Comparison of ENCODE assay signal across 11 cellular contexts in genomic region chr15:96585634-96586386, GRCh38.
A peak's percentile ranks its signal among the peaks of the same experiment; 100 is the strongest.
DNase-seq lines count a peak whose midpoint lies in the region; ATAC-seq, FAIRE-seq and TF ChIP-seq lines count a peak whose summit lies in the region.
"Had no signal": no experiment of that assay in that cellular context is flagged by ENCODE, and none has a peak within 500 bp of the region (broad histone marks: within the 10 kb centered on the region; RNA-seq: fewer than 3 reads in every experiment).

No MANE protein-coding gene starts in this region.

- H3K9me3 ChIP-seq in mesenchymal stem cell (ENCODE audit: control insufficient read depth, low read length), result no peaks in the 10 kb centered on the region
- H3K9me3 ChIP-seq: body of pancreas had no signal

- no peak for TF ChIP-seq POLR2A in H54 (IDR thresholded peaks at IDR 0.05; ENCODE audit: low read depth, low read length)

- H2BK12ac ChIP-seq in mesenchymal stem cell (ENCODE audit: low read length in 2 of 2), result no peak overlapping the region

- no peak overlapping the region for H3K4me2 ChIP-seq in mesenchymal stem cell (ENCODE audit: low read length, poor library complexity, severe bottlenecking)

- no peak overlapping the region for H3K9ac ChIP-seq in mesenchymal stem cell (ENCODE audit: low read length)

- H3K36me3 ChIP-seq in mesenchymal stem cell (ENCODE audit: control insufficient read depth in 1 of 2, insufficient read depth in 2 of 2, low read depth in 1 of 2, low read length in 2 of 2), result no peaks in the 10 kb centered on the region

- H3K4me1 ChIP-seq in mesenchymal stem cell (ENCODE audit: control insufficient read depth, insufficient read depth, low read depth, low read length), result no peaks in the 10 kb centered on the region
- H3K4me1 ChIP-seq: body of pancreas had no signal

- no peak overlapping the region for H3K14ac ChIP-seq in mesenchymal stem cell (ENCODE audit: low read length in 2 of 2)

- no peak overlapping the region for H4K8ac ChIP-seq in mesenchymal stem cell (ENCODE audit: low read length)

- in situ Hi-C loops in SK-MEL-5 (cut with HindIII; ENCODE audit: low pct_unique_long_range_greater_than_20kb, low sequenced_read_pairs), result no loop called here

- FAIRE-seq in HTR-8/SVneo (lab: Jason Lieb, UNC) (no peak), H54 (lab: Jason Lieb, UNC) (no peak)
- FAIRE-seq: urothelium cell line had no signal

- no peak overlapping the region for H3K18ac ChIP-seq in mesenchymal stem cell (ENCODE audit: low read depth in 1 of 2, low read length in 2 of 2)

- no peak overlapping the region for H2BK5ac ChIP-seq in mesenchymal stem cell (ENCODE audit: low read depth, low read length, poor library complexity, severe bottlenecking)

- H3K79me1 ChIP-seq in mesenchymal stem cell (replicated peaks; ENCODE audit: low read length, poor library complexity, severe bottlenecking), result no peaks in the 10 kb centered on the region

- peak; percentile 6 for DNase-seq in AG10803 (ENCODE audit: low read depth)
- DNase-seq in HTR-8/SVneo (ENCODE audit: insufficient read length, low spot score), result peak; percentile 17
- DNase-seq in SK-MEL-5 (ENCODE audit: low read depth, low spot score), result peak; percentile 22
- peak; percentile 11 for DNase-seq in iPS-NIHi11 (ENCODE audit: low spot score)
- DNase-seq in OCI-M2 (lab: John Stamatoyannopoulos, UW; ENCODE audit: unreplicated experiment), result no peak
- DNase-seq in H54 (ENCODE audit: insufficient read length, low spot score), result no peak
- DNase-seq in mesenchymal stem cell, result no peak
- DNase-seq: body of pancreas, immature natural killer cell had no signal

- no peak overlapping the region for H3K27ac ChIP-seq in mesenchymal stem cell (ENCODE audit: low read length, poor library complexity, severe bottlenecking)
- H3K27ac ChIP-seq: body of pancreas had no signal

- H2BK120ac ChIP-seq in mesenchymal stem cell (ENCODE audit: low read depth, low read length), result no peak overlapping the region

- ATAC-seq in GM18858 (IDR thresholded peaks at IDR 0.05; ENCODE audit: unreplicated experiment), result no peak
- ATAC-seq: body of pancreas had no signal

- H3K23ac ChIP-seq in mesenchymal stem cell (ENCODE audit: low read length in 2 of 2), result no peak overlapping the region

- no peak overlapping the region for H3K4ac ChIP-seq in mesenchymal stem cell (ENCODE audit: low read depth in 1 of 2, low read length in 2 of 2)

- H4K91ac ChIP-seq in mesenchymal stem cell (ENCODE audit: low read length), result no peak overlapping the region

- TF ChIP-seq CTCF in AG10803 (conservative IDR thresholded peaks at IDR 0.05; ENCODE audit: low read length), result peak; percentile 30

- no peak overlapping the region for H2AFZ ChIP-seq in mesenchymal stem cell (ENCODE audit: low read depth, low read length)

- no peak overlapping the region for H2AK5ac ChIP-seq in mesenchymal stem cell (ENCODE audit: low read length, severe bottlenecking)

- no peaks in the 10 kb centered on the region for H3K27me3 ChIP-seq in mesenchymal stem cell (ENCODE audit: control insufficient read depth in 1 of 2, insufficient read depth in 1 of 2, low read length in 2 of 2)
- H3K27me3 ChIP-seq: body of pancreas had no signal

- WGBS in mesenchymal stem cell, result 82% methylated on average over 7 of the region's 9 CpGs

- H3K4me3 ChIP-seq in AG10803 (ENCODE audit: low read length) (no peak overlapping the region), mesenchymal stem cell (ENCODE audit: insufficient read depth in 1 of 2, low read depth in 1 of 2, low read length in 2 of 2) (no peak overlapping the region)
- H3K4me3 ChIP-seq: body of pancreas had no signal

- H2BK15ac ChIP-seq in mesenchymal stem cell (ENCODE audit: low read depth, poor library complexity, severe bottlenecking), result no peak overlapping the region

Comparison
In these comparisons a context has a peak if more than half of its experiments do, and no peak if none do; other contexts are left out.
1. DNase-seq: peak in AG10803 (single experiment), HTR-8/SVneo (single experiment), SK-MEL-5 (single experiment) and iPS-NIHi11 (single experiment); none in OCI-M2 (single experiment), H54 (single experiment) and mesenchymal stem cell (single experiment).